Comparison of ENCODE assay signal across 9 cellular contexts in genomic region chr12:121499929-121500793, GRCh38.
DNase-seq lines count a peak whose midpoint lies in the region; ATAC-seq and TF ChIP-seq lines count a peak whose summit lies in the region.
"Had no signal": no experiment of that assay in that cellular context is flagged by ENCODE, and none has a peak within 500 bp of the region (broad histone marks: within the 10 kb centered on the region; RNA-seq: fewer than 3 reads in every experiment).

No MANE protein-coding gene starts in this region.

- TF ChIP-seq POLR2A in adrenal gland (IDR thresholded peaks at IDR 0.05), result no peak
- no peak for TF ChIP-seq POLR2A in vagina (IDR thresholded peaks at IDR 0.05)

- H3K9me3 ChIP-seq in adrenal gland (replicated peaks in 1 of 3) (no peaks in the 10 kb centered on the region), left ventricle myocardium inferior (replicated peaks) (no peaks in the 10 kb centered on the region), vagina (no peaks in the 10 kb centered on the region)

- DNase-seq in GM12864 (ENCODE audit: low read depth) (no peak), NCI-H1092 (lab: John Stamatoyannopoulos, UW) (peak; percentile 3), T-helper 2 cell (peak; percentile 52 to 67 (median 60)), adrenal gland (peak; percentile 69 to 90 (median 81)), left ventricle myocardium inferior (peak; percentile 83), renal cortical epithelial cell (ENCODE audit: low read depth) (peak; percentile 26), vagina (ENCODE audit: extremely low spot score in 2 of 2) (no peak)

- intact Hi-C loops in adrenal gland (cut with DNase I), result loop anchor here (5.0 to 10.0 kb wide), 2 partner anchors 175 to 177 kb away; no protein-coding TSS in a partner anchor
- intact Hi-C loops in left ventricle myocardium inferior (cut with micrococcal nuclease), result loop anchor here (5.0 kb wide), 2 partner anchors 37 to 182 kb away; no protein-coding TSS in a partner anchor
- intact Hi-C loops in vagina (cut with DNase I), result loop anchor here (5.0 kb wide), 1 partner anchor 182 kb away; no protein-coding TSS in a partner anchor

- peak; percentile 79 for TF ChIP-seq CTCF in GM12864 (IDR thresholded peaks at IDR 0.05; ENCODE audit: low read depth, low read length, missing control alignments)
- TF ChIP-seq CTCF in adrenal gland (IDR thresholded peaks at IDR 0.05), result peak; percentile 77 to 100 (median 88)
- peak; percentile 98 for TF ChIP-seq CTCF in left ventricle myocardium inferior (IDR thresholded peaks at IDR 0.05; ENCODE audit: borderline replicate concordance)
- TF ChIP-seq CTCF in vagina (IDR thresholded peaks at IDR 0.05), result peak; percentile 81 to 87 (median 86)

- H3K27ac ChIP-seq in adrenal gland (peak overlapping the region in 1 of 5 donors; percentile 71), left ventricle myocardium inferior (replicated peaks) (peak overlapping the region; percentile 84), vagina (peak overlapping the region; percentile 28)

- H3K27me3 ChIP-seq in adrenal gland, result no peaks in the 10 kb centered on the region
- no peaks in the 10 kb centered on the region for H3K27me3 ChIP-seq in left ventricle myocardium inferior (ENCODE audit: low read depth)
- H3K27me3 ChIP-seq in vagina, result no peaks in the 10 kb centered on the region

- H3K4me1 ChIP-seq in adrenal gland (replicated peaks in 1 of 2), result peaks cover 0 to 6% of the 10 kb centered on the region in 2 donors
- peaks cover 25% of the 10 kb centered on the region for H3K4me1 ChIP-seq in left ventricle myocardium inferior
- peaks cover 7% of the 10 kb centered on the region for H3K4me1 ChIP-seq in vagina

- H3K4me3 ChIP-seq in GM12864 (ENCODE audit: low read depth, low read length) (no peak overlapping the region), adrenal gland (no peak overlapping the region), left ventricle myocardium inferior (peak overlapping the region; percentile 54), vagina (peak overlapping the region in 1 of 2 donors; percentile 20)
- H3K4me3 ChIP-seq: skin epidermis had no signal

- no peak for ATAC-seq in GM19452 (IDR thresholded peaks at IDR 0.05; ENCODE audit: unreplicated experiment)

- H3K36me3 ChIP-seq in adrenal gland (replicated peaks in 1 of 2), result no peaks in the 10 kb centered on the region
- H3K36me3 ChIP-seq in left ventricle myocardium inferior, result peaks cover 4% of the 10 kb centered on the region
- no peaks in the 10 kb centered on the region for H3K36me3 ChIP-seq in vagina

- WGBS in adrenal gland, 4 donors, result 29 to 48% (median 39%) methylated on average over 20 to 21 of the region's 21 CpGs

Comparison
In these comparisons a context has a peak if more than half of its experiments do, and no peak if none do; other contexts are left out.
1. DNase-seq: peak in NCI-H1092 (single experiment), T-helper 2 cell (5 of 5), adrenal gland (7 of 7), left ventricle myocardium inferior (single experiment) and renal cortical epithelial cell (single experiment); none in GM12864 (single experiment) and vagina (0 of 2).
2. Peak in every context shown above with its lines, with median percentiles within 50 percentile points of each other: CTCF ChIP-seq.